In the genomic region with DNA sequence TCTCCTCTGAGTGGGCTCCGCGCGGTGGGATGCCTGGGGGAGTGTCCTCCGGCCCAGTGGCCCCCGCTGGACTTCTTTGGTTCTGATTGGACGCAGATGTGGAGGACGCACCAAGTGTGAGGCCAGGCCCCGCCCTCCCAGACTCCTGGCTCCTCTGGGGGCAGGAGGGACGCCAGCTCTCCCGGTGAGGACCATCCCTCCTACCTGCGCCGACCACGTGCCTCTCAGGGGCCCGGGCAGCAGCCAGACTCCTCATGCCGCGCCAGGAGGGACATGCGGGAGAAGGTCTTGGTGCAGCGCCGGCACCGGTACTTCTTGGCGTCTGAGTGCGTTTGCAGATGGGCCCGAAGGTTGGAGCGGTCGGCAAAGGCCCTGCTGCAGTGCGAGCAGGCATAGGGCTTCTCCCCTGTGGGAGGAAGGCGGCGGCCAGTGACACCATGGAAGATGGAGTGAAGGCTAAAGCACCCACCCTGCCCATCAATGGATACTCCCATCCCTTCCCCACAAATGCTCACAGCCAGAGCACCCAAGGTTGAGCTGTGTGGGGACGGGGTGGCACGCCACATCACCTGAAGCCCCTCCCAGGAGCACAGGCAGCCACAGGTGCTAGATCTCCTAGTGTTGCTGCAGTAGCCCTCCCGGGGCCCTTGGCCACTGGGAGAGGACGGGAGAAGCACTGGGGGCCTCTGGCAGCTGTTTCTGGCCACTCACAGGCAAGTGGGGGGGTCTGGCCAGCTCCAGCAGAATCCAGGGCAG, we compare ENCODE assay signal across 1 cellular context.
TF ChIP-seq lines count a peak whose summit lies in the region.

No MANE protein-coding gene starts in this region.

TF ChIP-seq in K562, 482 proteins besides CTCF, POLR2A, EP300 and RAD21:
- TF ChIP-seq POLR2G (IDR thresholded peaks at IDR 0.05; ENCODE audit: low read depth, low read length), result peak; percentile 70
- TF ChIP-seq SOX6 (IDR thresholded peaks at IDR 0.05), result no peak
- no peak for TF ChIP-seq CHCHD3 (CRISPR knock-in tag; IDR thresholded peaks at IDR 0.05)
TF ChIP-seq in K562: peak in this region for 1.
